2 cellular contexts compared by ENCODE assay signal in genomic region chr1:32791881-32792280, GRCh38.
TF ChIP-seq lines count a peak whose summit lies in the region.

No MANE protein-coding gene starts in this region.

TF ChIP-seq in HEK293T, 16 proteins besides CTCF, POLR2A, EP300 and RAD21:
- no peak for TF ChIP-seq FOXA1 (IDR thresholded peaks at IDR 0.05)
- no peak for TF ChIP-seq TARDBP (IDR thresholded peaks at IDR 0.05)
- no peak for TF ChIP-seq SP1 (IDR thresholded peaks at IDR 0.05)
- TF ChIP-seq NFRKB (IDR thresholded peaks at IDR 0.05) = no peak
- TF ChIP-seq ZNF384 (IDR thresholded peaks at IDR 0.05) = no peak
- no peak for TF ChIP-seq SUZ12 (IDR thresholded peaks at IDR 0.05)
- TF ChIP-seq PKNOX1 (IDR thresholded peaks at IDR 0.05) = no peak
- no peak for TF ChIP-seq L3MBTL2 (conservative IDR thresholded peaks at IDR 0.05)
- TF ChIP-seq CTBP1 (IDR thresholded peaks at IDR 0.05; ENCODE audit: borderline replicate concordance) = no peak
- no peak for TF ChIP-seq HDGF (IDR thresholded peaks at IDR 0.05; ENCODE audit: borderline replicate concordance)
- no peak for TF ChIP-seq ELF4 (IDR thresholded peaks at IDR 0.05)
- no peak for TF ChIP-seq ARNT (IDR thresholded peaks at IDR 0.05)
- TF ChIP-seq BHLHE40 (IDR thresholded peaks at IDR 0.05; ENCODE audit: borderline replicate concordance) = no peak

TF ChIP-seq in GM12878, 131 proteins besides CTCF, POLR2A, EP300 and RAD21:
- TF ChIP-seq MYC (IDR thresholded peaks at IDR 0.05; ENCODE audit: insufficient read depth, insufficient read length, insufficient replicate concordance, low read length, severe bottlenecking) (no peak), POLR2AphosphoS5 (IDR thresholded peaks at IDR 0.05; ENCODE audit: low read length) (no peak), STAT1 (conservative IDR thresholded peaks at IDR 0.05) (no peak), ZNF24 (IDR thresholded peaks at IDR 0.05) (no peak), NFIC (IDR thresholded peaks at IDR 0.05; ENCODE audit: low read depth, low read length) (no peak), BCLAF1 (IDR thresholded peaks at IDR 0.05) (no peak), MTA3 (IDR thresholded peaks at IDR 0.05; ENCODE audit: borderline replicate concordance, low read length) (no peak), NR2F1 (conservative IDR thresholded peaks at IDR 0.05) (no peak)
TF ChIP-seq in GM12878: peak in this region for 0.
